9 cellular contexts compared by ENCODE assay signal in the genomic region with DNA sequence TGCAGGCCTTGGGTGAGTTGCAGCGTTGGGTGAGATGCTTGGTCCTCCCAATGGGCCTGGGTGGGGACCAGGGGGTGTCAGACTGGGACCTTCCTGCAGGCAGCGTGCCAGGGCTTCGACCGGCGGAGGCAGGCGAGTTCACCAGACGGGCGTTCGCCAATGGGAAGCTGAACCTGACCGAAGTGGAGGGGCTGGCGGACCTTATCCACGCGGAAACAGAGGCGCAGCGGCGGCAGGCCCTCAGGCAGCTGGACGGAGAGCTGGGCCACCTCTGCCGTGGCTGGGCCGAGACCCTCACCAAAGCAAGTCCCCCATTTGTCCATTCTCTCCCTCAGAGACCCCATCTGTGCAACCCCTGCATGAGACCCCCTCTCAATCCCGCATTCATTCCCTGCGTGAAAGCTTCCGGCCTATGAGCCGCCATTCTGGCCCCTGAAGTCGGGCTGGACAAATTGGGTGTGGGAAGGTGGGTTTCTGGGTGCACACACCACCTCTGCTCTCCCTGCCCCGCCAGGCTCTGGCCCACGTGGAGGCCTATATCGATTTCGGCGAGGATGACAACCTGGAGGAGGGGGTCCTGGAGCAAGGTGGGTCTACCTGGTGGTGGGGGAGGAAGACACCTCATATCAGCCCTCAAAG.
DNase-seq lines count a peak whose midpoint lies in the region; ATAC-seq and TF ChIP-seq lines count a peak whose summit lies in the region.
"Had no signal": no experiment of that assay in that cellular context is flagged by ENCODE, and none has a peak within 500 bp of the region (broad histone marks: within the 10 kb centered on the region; RNA-seq: fewer than 3 reads in every experiment).

No MANE protein-coding gene starts in this region.

- H3K9me3 Mint-ChIP-seq in T-helper 2 cell treated with Interferon-gamma antibody and Interleukin-4, amounts not matched to agents 5 μg/mL and 100 μg/mL, for 36 hours = no peaks in the 10 kb centered on the region
- no peaks in the 10 kb centered on the region for H3K9me3 Mint-ChIP-seq in stimulated activated memory B cell treated with anti-CD40 and anti-IgM and Interleukin-4, amounts not matched to agents 10 μg/mL and 1 μg/mL and 100 μg/mL, for 72 hours

- H3K9me3 ChIP-seq in WERI-Rb-1 (ENCODE audit: severe bottlenecking) = no peaks in the 10 kb centered on the region

- peaks cover 9% of the 10 kb centered on the region for H3K36me3 Mint-ChIP-seq in T-helper 2 cell treated with Interferon-gamma antibody and Interleukin-4, amounts not matched to agents 5 μg/mL and 100 μg/mL, for 36 hours (ENCODE audit: low read depth)
- peaks cover 15% of the 10 kb centered on the region for H3K36me3 Mint-ChIP-seq in stimulated activated memory B cell treated with anti-CD40 and anti-IgM and Interleukin-4, amounts not matched to agents 10 μg/mL and 1 μg/mL and 100 μg/mL, for 72 hours

- no peaks in the 10 kb centered on the region for H3K27me3 ChIP-seq in WERI-Rb-1 (ENCODE audit: insufficient read depth, low read depth, severe bottlenecking)

- H3K4me3 ChIP-seq in WERI-Rb-1 (ENCODE audit: low read depth, low read length) (peak overlapping the region; percentile 87), foreskin fibroblast (ENCODE audit: low read depth in 1 of 2, low read length in 2 of 2) (peak overlapping the region; percentile 83 to 91)

- H3K36me3 ChIP-seq in WERI-Rb-1 = peaks cover 26% of the 10 kb centered on the region

- H3K27me3 Mint-ChIP-seq in T-helper 2 cell treated with Interferon-gamma antibody and Interleukin-4, amounts not matched to agents 5 μg/mL and 100 μg/mL, for 36 hours (ENCODE audit: low read depth) = no peaks in the 10 kb centered on the region
- H3K27me3 Mint-ChIP-seq in stimulated activated memory B cell treated with anti-CD40 and anti-IgM and Interleukin-4, amounts not matched to agents 10 μg/mL and 1 μg/mL and 100 μg/mL, for 72 hours = peaks cover 6% of the 10 kb centered on the region

- H3K27ac Mint-ChIP-seq in T-helper 2 cell treated with Interferon-gamma antibody and Interleukin-4, amounts not matched to agents 5 μg/mL and 100 μg/mL, for 36 hours = peak overlapping the region; percentile 86
- H3K27ac Mint-ChIP-seq in stimulated activated memory B cell treated with anti-CD40 and anti-IgM and Interleukin-4, amounts not matched to agents 10 μg/mL and 1 μg/mL and 100 μg/mL, for 72 hours = peak overlapping the region; percentile 96

- ATAC-seq in stimulated activated memory B cell treated with anti-CD40 and anti-IgM and Interleukin-4, amounts not matched to agents 10 μg/mL and 1 μg/mL and 100 μg/mL, for 72 hours = no peak
- ATAC-seq in GM19455 (IDR thresholded peaks at IDR 0.05; ENCODE audit: unreplicated experiment) = no peak

- no peak for DNase-seq in T-helper 2 cell treated with Interferon-gamma antibody and Interleukin-4, amounts not matched to agents 5 μg/mL and 100 μg/mL, for 36 hours (ENCODE audit: low spot score)
- DNase-seq in T-helper 2 cell = no peak
- DNase-seq in WERI-Rb-1 = no peak
- DNase-seq in foreskin fibroblast = no peak
- DNase-seq in pons (ENCODE audit: low spot score) = no peak
- no peak for DNase-seq in NCI-H1417 (lab: John Stamatoyannopoulos, UW)
- DNase-seq: small intestine had no signal

- no peak overlapping the region for H3K27ac ChIP-seq in WERI-Rb-1

- H3K4me1 Mint-ChIP-seq in T-helper 2 cell treated with Interferon-gamma antibody and Interleukin-4, amounts not matched to agents 5 μg/mL and 100 μg/mL, for 36 hours (ENCODE audit: low read depth) = peaks cover 17% of the 10 kb centered on the region
- peaks cover 45% of the 10 kb centered on the region for H3K4me1 Mint-ChIP-seq in stimulated activated memory B cell treated with anti-CD40 and anti-IgM and Interleukin-4, amounts not matched to agents 10 μg/mL and 1 μg/mL and 100 μg/mL, for 72 hours

- no peak for TF ChIP-seq CTCF in WERI-Rb-1 (IDR thresholded peaks at IDR 0.05; ENCODE audit: low read depth, low read length)
- TF ChIP-seq CTCF in foreskin fibroblast (IDR thresholded peaks at IDR 0.05; ENCODE audit: low read depth, low read length) = no peak

- peak overlapping the region; percentile 83 for H3K4me3 Mint-ChIP-seq in T-helper 2 cell treated with Interferon-gamma antibody and Interleukin-4, amounts not matched to agents 5 μg/mL and 100 μg/mL, for 36 hours
- H3K4me3 Mint-ChIP-seq in stimulated activated memory B cell treated with anti-CD40 and anti-IgM and Interleukin-4, amounts not matched to agents 10 μg/mL and 1 μg/mL and 100 μg/mL, for 72 hours = peak overlapping the region; percentile 97
